ENCODE assay signal across 30 cellular contexts in genomic region chr6:100785982-100786381, GRCh38.
"Had no signal": no experiment of that assay in that cellular context is flagged by ENCODE, and none has a peak within 500 bp of the region (broad histone marks: within the 10 kb centered on the region; RNA-seq: fewer than 3 reads in every experiment).

No MANE protein-coding gene starts in this region.

- ATAC-seq: foreskin keratinocyte; heart right ventricle; left cardiac atrium; left lung; mucosa of descending colon; natural killer cell treated with Interleukin-12 subunit alpha and Interleukin-12 subunit beta and Interleukin-15 and Interleukin-18, amount 100 ng/mL, for 72 hours; sciatic nerve; stimulated activated memory B cell treated with anti-CD40 and anti-IgM and Interleukin-4, amounts not matched to agents 10 μg/mL and 1 μg/mL and 100 μg/mL, for 72 hours; stimulated activated naive CD8-positive, alpha-beta T cell treated with anti-CD3 and anti-CD28 coated beads, Interleukin-15, Interleukin-2, amounts not matched to agents 100 U/mL and 50 U/mL, for 24 hours had no signal

- H3K27me3 ChIP-seq: colonic mucosa, esophagus muscularis mucosa, foreskin keratinocyte, heart right ventricle, left lung, neutrophil, right atrium auricular region, testis, tibial artery had no signal

- H3K4me1 Mint-ChIP-seq: mesothelial cell of epicardium; neural crest cell; stimulated activated memory B cell treated with anti-CD40 and anti-IgM and Interleukin-4, amounts not matched to agents 10 μg/mL and 1 μg/mL and 100 μg/mL, for 72 hours had no signal

- H3K4me3 Mint-ChIP-seq: dendritic cell treated with granulocyte-macrophage colony-stimulating factor and Interleukin-4, amounts not matched to agents 40 ng/mL and 50 ng/mL, for 4 days; mesothelial cell of epicardium; naive B cell; natural killer cell treated with Interleukin-12 subunit alpha and Interleukin-12 subunit beta and Interleukin-15 and Interleukin-18, amount 100 ng/mL, for 72 hours; neural crest cell; stimulated activated memory B cell treated with anti-CD40 and anti-IgM and Interleukin-4, amounts not matched to agents 10 μg/mL and 1 μg/mL and 100 μg/mL, for 72 hours; type B pancreatic cell had no signal

- DNase-seq: colonic mucosa; effector CD8-positive, alpha-beta T cell; foreskin keratinocyte; glutamatergic neuron; heart right ventricle; hippocampal formation; left cardiac atrium; left lung; mesenchymal stem cell; mucosa of descending colon; naive B cell; stimulated activated CD4-positive, alpha-beta T cell treated with anti-CD3 and anti-CD28 coated beads, Interleukin-2, amount 100 ng/mL, for 24 hours; stimulated activated CD4-positive, alpha-beta T cell treated with anti-CD3 and anti-CD28 coated beads, Interleukin-4, amount 100 ng/mL, for 24 hours; stimulated activated naive CD8-positive, alpha-beta T cell treated with anti-CD3 and anti-CD28 coated beads, Interleukin-15, Interleukin-2, amounts not matched to agents 100 U/mL and 50 U/mL, for 24 hours; substantia nigra; testis; tibial artery had no signal

- H3K9me3 Mint-ChIP-seq: dendritic cell treated with granulocyte-macrophage colony-stimulating factor and Interleukin-4, amounts not matched to agents 40 ng/mL and 50 ng/mL, for 4 days; mesothelial cell of epicardium; naive B cell; natural killer cell treated with Interleukin-12 subunit alpha and Interleukin-12 subunit beta and Interleukin-15 and Interleukin-18, amount 100 ng/mL, for 72 hours; neural crest cell; stimulated activated memory B cell treated with anti-CD40 and anti-IgM and Interleukin-4, amounts not matched to agents 10 μg/mL and 1 μg/mL and 100 μg/mL, for 72 hours; type B pancreatic cell had no signal

- H3K27ac ChIP-seq: colonic mucosa, esophagus muscularis mucosa, foreskin keratinocyte, heart right ventricle, left lung, neutrophil, parathyroid adenoma, prostate gland, right atrium auricular region, testis, tibial artery had no signal

- H3K27ac Mint-ChIP-seq: dendritic cell treated with granulocyte-macrophage colony-stimulating factor and Interleukin-4, amounts not matched to agents 40 ng/mL and 50 ng/mL, for 4 days; mesothelial cell of epicardium; naive B cell; natural killer cell treated with Interleukin-12 subunit alpha and Interleukin-12 subunit beta and Interleukin-15 and Interleukin-18, amount 100 ng/mL, for 72 hours; stimulated activated memory B cell treated with anti-CD40 and anti-IgM and Interleukin-4, amounts not matched to agents 10 μg/mL and 1 μg/mL and 100 μg/mL, for 72 hours; type B pancreatic cell had no signal

- H3K36me3 ChIP-seq: colonic mucosa, esophagus muscularis mucosa, neutrophil, prostate gland, right atrium auricular region, tibial artery had no signal

- H3K9me3 ChIP-seq: colonic mucosa, esophagus muscularis mucosa, heart right ventricle, left lung, mucosa of descending colon, neutrophil, prostate gland, right atrium auricular region, testis, tibial artery had no signal

- H3K4me3 ChIP-seq: colonic mucosa, esophagus muscularis mucosa, heart right ventricle, left lung, mucosa of descending colon, prostate gland, right atrium auricular region, smooth muscle cell, testis, tibial artery had no signal

- H3K27me3 Mint-ChIP-seq: dendritic cell treated with granulocyte-macrophage colony-stimulating factor and Interleukin-4, amounts not matched to agents 40 ng/mL and 50 ng/mL, for 4 days; naive B cell; natural killer cell treated with Interleukin-12 subunit alpha and Interleukin-12 subunit beta and Interleukin-15 and Interleukin-18, amount 100 ng/mL, for 72 hours; stimulated activated memory B cell treated with anti-CD40 and anti-IgM and Interleukin-4, amounts not matched to agents 10 μg/mL and 1 μg/mL and 100 μg/mL, for 72 hours; type B pancreatic cell had no signal

- H3K4me1 ChIP-seq: colonic mucosa, esophagus muscularis mucosa, foreskin keratinocyte, heart right ventricle, left lung, parathyroid adenoma, prostate gland, right atrium auricular region, testis, tibial artery had no signal
